Comparison of ENCODE assay signal across 1 cellular context in genomic region chr17:78144736-78145641, GRCh38.
A peak's percentile ranks its signal among the peaks of the same experiment; 100 is the strongest.
TF ChIP-seq lines count a peak whose summit lies in the region.

No MANE protein-coding gene starts in this region.

TF ChIP-seq in K562, 482 proteins besides CTCF, POLR2A, EP300 and RAD21 (continued from another document and continues in another):
- TF ChIP-seq ZNF277 (CRISPR knock-in tag; IDR thresholded peaks at IDR 0.05; ENCODE audit: borderline replicate concordance) (no peak), XRCC4 (IDR thresholded peaks at IDR 0.05; ENCODE audit: extremely low read depth, insufficient read depth, insufficient read length) (no peak), MTA1 (IDR thresholded peaks at IDR 0.05; ENCODE audit: borderline replicate concordance) (no peak), GTF2B (IDR thresholded peaks at IDR 0.05; ENCODE audit: extremely low read depth, insufficient read length) (no peak), MTA3 (IDR thresholded peaks at IDR 0.05; ENCODE audit: borderline replicate concordance) (0 out of 2 replicates have a peak, but pooled peaks have one; percentile 15), GTF3C2 (IDR thresholded peaks at IDR 0.05; ENCODE audit: borderline replicate concordance, extremely low read depth, insufficient read length) (no peak), ZNF764 (CRISPR knock-in tag; IDR thresholded peaks at IDR 0.05; ENCODE audit: low read depth) (no peak), CHCHD3 (CRISPR knock-in tag; IDR thresholded peaks at IDR 0.05) (no peak), HES1 (IDR thresholded peaks at IDR 0.05; ENCODE audit: low read depth) (no peak), ZNF512 (tag; IDR thresholded peaks at IDR 0.05) (no peak), PRDM10 (IDR thresholded peaks at IDR 0.05; ENCODE audit: partially characterized antibody) (no peak), CEBPZ (IDR thresholded peaks at IDR 0.05; ENCODE audit: borderline replicate concordance, low read depth, low read length) (no peak), ZNF217 (CRISPR knock-in tag; IDR thresholded peaks at IDR 0.05) (no peak), DNMT1 (IDR thresholded peaks at IDR 0.05) (no peak), STAG1 (CRISPR knock-in tag; IDR thresholded peaks at IDR 0.05; ENCODE audit: borderline replicate concordance) (peak; percentile 19; the same call in 1 of the 2 replicates), GABPA (tag; conservative IDR thresholded peaks at IDR 0.05; ENCODE audit: low read depth) (no peak), BRF1 (IDR thresholded peaks at IDR 0.05; ENCODE audit: borderline replicate concordance, extremely low read depth, insufficient read length) (no peak), MGA (IDR thresholded peaks at IDR 0.05) (peak; percentile 41; the same call in 1 of the 2 replicates), ILK (tag; IDR thresholded peaks at IDR 0.05; ENCODE audit: borderline replicate concordance, low read depth) (no peak), ARHGAP35 (IDR thresholded peaks at IDR 0.05; ENCODE audit: partially characterized antibody) (no peak), TFAM (CRISPR knock-in tag; conservative IDR thresholded peaks at IDR 0.05) (no peak), CAMTA2 (CRISPR knock-in tag; conservative IDR thresholded peaks at IDR 0.05) (no peak), ZNF253 (CRISPR knock-in tag; conservative IDR thresholded peaks at IDR 0.05) (no peak), NR4A1 (CRISPR knock-in tag; IDR thresholded peaks at IDR 0.05) (no peak), NR4A1 (tag; IDR thresholded peaks at IDR 0.05) (no peak; the same call in 1 of the 2 replicates), SUPT5H (IDR thresholded peaks at IDR 0.05) (no peak)
